In the genomic region with DNA sequence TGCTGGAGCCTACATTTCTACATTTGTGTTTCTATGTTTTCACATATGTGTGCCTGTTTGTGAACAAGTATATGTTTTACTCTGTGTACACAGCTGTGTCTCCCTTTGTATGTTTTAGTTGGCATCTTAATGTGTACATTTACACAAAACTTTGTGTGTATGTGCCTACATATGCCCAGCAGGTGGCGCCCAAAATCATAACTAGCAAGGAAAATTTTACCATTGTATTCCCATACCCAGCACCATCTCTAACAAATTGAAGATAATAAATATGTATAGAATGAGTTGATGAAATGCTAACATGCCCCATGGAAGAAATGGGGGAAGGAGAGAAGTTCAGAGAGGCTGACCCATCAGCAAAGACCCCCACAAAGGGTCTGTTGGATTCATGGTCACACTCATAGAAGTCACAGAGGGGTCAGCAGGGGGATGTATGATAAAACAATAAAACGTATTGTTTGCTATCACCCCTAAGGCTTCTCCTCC, we compare ENCODE assay signal across 8 cellular contexts. TPM values are rescaled to one million over a fixed set of nuclear protein-coding genes. Genes with fewer than 3 reads are reported as not detected.
A peak's percentile ranks its signal among the peaks of the same experiment; 100 is the strongest.
DNase-seq lines count a peak whose midpoint lies in the region; ATAC-seq and TF ChIP-seq lines count a peak whose summit lies in the region.

No MANE protein-coding gene starts in this region.

- H3K9me3 ChIP-seq in HCT116 (ENCODE audit: control insufficient read depth in 1 of 2, insufficient read depth in 1 of 2, low read depth in 1 of 2, low read length in 2 of 2) (no peaks in the 10 kb centered on the region), lower lobe of right lung (peaks cover 6% of the 10 kb centered on the region)

- RAD21 ChIA-PET in HCT116 (lab: Charles Lee; ENCODE audit: low non-redundant PET in 1 of 2, low total read pairs in 2 of 2, uncharacterized antibody in 2 of 2, unreplicated experiment in 2 of 2): interaction anchor here in 1 of 2 experiments (0.7 to 1.3 kb wide), 2 partner anchors 142 to 232 kb away, joined by 3 to 4 read pairs; no protein-coding TSS in a partner anchor

- H4K20me1 ChIP-seq in HCT116 (ENCODE audit: insufficient read depth): no peaks in the 10 kb centered on the region

- H3K4me3 Mint-ChIP-seq in activated CD4-positive, alpha-beta T cell treated with anti-CD3 and anti-CD28 coated beads for 36 hours: no peak overlapping the region
- no peak overlapping the region for H3K4me3 Mint-ChIP-seq in chondrocyte (ENCODE audit: unreplicated experiment)

- no peaks in the 10 kb centered on the region for H3K27me3 Mint-ChIP-seq in activated CD4-positive, alpha-beta T cell treated with anti-CD3 and anti-CD28 coated beads for 36 hours
- peaks cover 2% of the 10 kb centered on the region for H3K27me3 Mint-ChIP-seq in chondrocyte (ENCODE audit: low read depth)

- intact Hi-C loops in HCT116 (cut with micrococcal nuclease): loop anchor here (1.0 kb wide), 4 partner anchors 100 to 567 kb away; no protein-coding TSS in a partner anchor
- intact Hi-C loops in activated CD4-positive, alpha-beta T cell treated with anti-CD3 and anti-CD28 coated beads for 36 hours (cut with DNase I, micrococcal nuclease): loop anchor here (1.0 to 5.0 kb wide), 6 partner anchors 75 to 566 kb away; no protein-coding TSS in a partner anchor
- intact Hi-C loops in lower lobe of right lung (cut with DNase I): loop anchor here (5.0 kb wide), 1 partner anchor 141 kb away; no protein-coding TSS in a partner anchor

- peak; percentile 94 for TF ChIP-seq RAD21 in HCT116 (IDR thresholded peaks at IDR 0.05; ENCODE audit: low read depth)

- peak overlapping the region; percentile 78 for H2AFZ ChIP-seq in HCT116 (ENCODE audit: low read depth, low read length, poor library complexity, severe bottlenecking)

- ATAC-seq in HCT116 (peak; percentile 84), lower lobe of right lung (peak; percentile 34 to 64), HG03039 (IDR thresholded peaks at IDR 0.05; ENCODE audit: unreplicated experiment) (no peak)
- peak; percentile 64 for ATAC-seq in activated CD4-positive, alpha-beta T cell treated with anti-CD3 and anti-CD28 coated beads for 36 hours

- H3K27me3 ChIP-seq in BJ (ENCODE audit: control insufficient read depth, insufficient read depth, low read length) (peaks cover 1% of the 10 kb centered on the region; the same call in 1 of the 2 replicates), HCT116 (ENCODE audit: insufficient read depth, low read length) (peaks cover 19% of the 10 kb centered on the region; the same call in 1 of the 2 replicates), lower lobe of right lung (ENCODE audit: low read depth) (no peaks in the 10 kb centered on the region)

- H3K9me3 Mint-ChIP-seq in activated CD4-positive, alpha-beta T cell treated with anti-CD3 and anti-CD28 coated beads for 36 hours (ENCODE audit: low read depth): peaks cover 9% of the 10 kb centered on the region
- peaks cover 7% of the 10 kb centered on the region for H3K9me3 Mint-ChIP-seq in chondrocyte (ENCODE audit: low read depth)

- TF ChIP-seq CTCF in BJ (IDR thresholded peaks at IDR 0.05; ENCODE audit: insufficient read depth, low read depth, low read length): peak; percentile 68
- TF ChIP-seq CTCF in HCT116 (IDR thresholded peaks at IDR 0.05 in 2 of 3, conservative IDR thresholded peaks at IDR 0.05 in 1 of 3; ENCODE audit: borderline replicate concordance in 1 of 3, insufficient read depth in 1 of 3, low read depth in 2 of 3, low read length in 2 of 3): peak; percentile 71 to 96 (median 87)
- peak; percentile 95 for TF ChIP-seq CTCF in chondrocyte (IDR thresholded peaks at IDR 0.05)
- peak; percentile 77 for TF ChIP-seq CTCF in lower lobe of right lung (IDR thresholded peaks at IDR 0.05)

- DNase-seq in BJ (ENCODE audit: low read depth) (no peak), HCT116 (ENCODE audit: low read depth, low spot score) (peak; percentile 48), NCI-H446 treated with DMSO at 0.1 percent for 48 hours (lab: John Stamatoyannopoulos, UW) (peak; percentile 25), chondrocyte (ENCODE audit: low spot score) (no peak), lower lobe of right lung (peak; percentile 82)
- DNase-seq in activated CD4-positive, alpha-beta T cell treated with anti-CD3 and anti-CD28 coated beads for 36 hours: peak; percentile 86
- DNase-seq in stimulated activated CD8-positive, alpha-beta memory T cell treated with anti-CD3 and anti-CD28 coated beads, Interleukin-15, amount 100 ng/mL, for 1 hour (ENCODE audit: low read depth): peak; percentile 65

- no peaks in the 10 kb centered on the region for H3K36me3 Mint-ChIP-seq in activated CD4-positive, alpha-beta T cell treated with anti-CD3 and anti-CD28 coated beads for 36 hours (ENCODE audit: low read depth)
- no peaks in the 10 kb centered on the region for H3K36me3 Mint-ChIP-seq in chondrocyte (ENCODE audit: low read depth)

- H3K27ac ChIP-seq in HCT116 (ENCODE audit: low read depth, low read length) (no peak overlapping the region), lower lobe of right lung (no peak overlapping the region)

- no peaks in the 10 kb centered on the region for H3K9me2 ChIP-seq in HCT116 (ENCODE audit: insufficient read depth)

- no peak overlapping the region for H3K4me3 ChIP-seq in BJ (ENCODE audit: low read depth, low read length)
- H3K4me3 ChIP-seq in HCT116 (replicated peaks in 1 of 2; ENCODE audit: low read depth in 1 of 2, low read length in 2 of 2): no peak overlapping the region
- H3K4me3 ChIP-seq in lower lobe of right lung: no peak overlapping the region

- H3K79me2 ChIP-seq in HCT116 (ENCODE audit: insufficient read depth, low read length): no peaks in the 10 kb centered on the region

- no peaks in the 10 kb centered on the region for H3K36me3 ChIP-seq in BJ (ENCODE audit: control insufficient read depth, insufficient read depth, low read length)
- H3K36me3 ChIP-seq in HCT116 (ENCODE audit: control insufficient read depth in 1 of 2, insufficient read depth in 2 of 2, low read length in 2 of 2): no peaks in the 10 kb centered on the region
- no peaks in the 10 kb centered on the region for H3K36me3 ChIP-seq in lower lobe of right lung

- no peak overlapping the region for H3K4me2 ChIP-seq in HCT116 (ENCODE audit: low read length)

- peaks cover 32% of the 10 kb centered on the region for H3K4me1 Mint-ChIP-seq in activated CD4-positive, alpha-beta T cell treated with anti-CD3 and anti-CD28 coated beads for 36 hours
- peaks cover 46% of the 10 kb centered on the region for H3K4me1 Mint-ChIP-seq in chondrocyte (ENCODE audit: low read depth)

- POLR2A ChIA-PET in BJ (lab: Charles Lee): no interaction called here
- POLR2A ChIA-PET in HCT116 (lab: Charles Lee): no interaction called here
- POLR2A ChIA-PET in activated CD4-positive, alpha-beta T cell treated with anti-CD3 and anti-CD28 coated beads for 36 hours (lab: Charles Lee): interaction anchor here (0.6 kb wide), 1 partner anchor 323 kb away, joined by 3 read pairs; no protein-coding TSS in a partner anchor

- no TSS peak for BruUV-seq in HCT116 (replicated peaks; lab: Mats Ljungman, UMichigan)

- no peak overlapping the region for H3K27ac Mint-ChIP-seq in activated CD4-positive, alpha-beta T cell treated with anti-CD3 and anti-CD28 coated beads for 36 hours
- H3K27ac Mint-ChIP-seq in chondrocyte (ENCODE audit: unreplicated experiment): no peak overlapping the region

- no peak overlapping the region for H3K9ac ChIP-seq in HCT116 (ENCODE audit: low read length)

- no peak for TF ChIP-seq POLR2A in HCT116 (IDR thresholded peaks at IDR 0.05; ENCODE audit: borderline replicate concordance, extremely low read depth, insufficient read depth, insufficient read length)

- CTCF ChIA-PET in BJ (lab: Yijun Ruan, JAX) (interaction anchor here (0.7 to 6.4 kb wide), 29 partner anchors 10 to 312 kb away, joined by 3 to 103 read pairs (median 5); partner anchors contain the start of gene COX7A2L), HCT116 (lab: Charles Lee) (interaction anchor here (0.8 to 4.7 kb wide), 10 partner anchors 9 to 243 kb away, joined by 3 to 54 read pairs (median 6); no protein-coding TSS in a partner anchor)
- CTCF ChIA-PET in activated CD4-positive, alpha-beta T cell treated with anti-CD3 and anti-CD28 coated beads for 36 hours (lab: Charles Lee): interaction anchor here (0.5 to 4.7 kb wide), 43 partner anchors 8 to 267 kb away, joined by 3 to 64 read pairs (median 4); no protein-coding TSS in a partner anchor

- H3K4me1 ChIP-seq in HCT116 (ENCODE audit: control insufficient read depth in 1 of 2, insufficient read depth in 2 of 2, low read length in 2 of 2) (no peaks in the 10 kb centered on the region), lower lobe of right lung (peaks cover 55% of the 10 kb centered on the region)

TF ChIP-seq in HCT116, 20 proteins besides CTCF, POLR2A, EP300 and RAD21 (continues in another document):
- TF ChIP-seq REST (IDR thresholded peaks at IDR 0.05; ENCODE audit: low read depth) (no peak), JUND (IDR thresholded peaks at IDR 0.05) (no peak), ZNF274 (IDR thresholded peaks at IDR 0.05; ENCODE audit: low read depth, low read length) (no peak)

RNA-seq across cellular contexts. Expression of gene PKDCC, which starts 48.1 kb away (rescaled TPM):
- polyA plus RNA-seq in BJ (2011; rRNA removed): 3.0 and 6.6 TPM in 2 replicates
- 4.9 and 7.2 TPM in 2 replicates for polyA minus RNA-seq in BJ (2011; rRNA and poly(A)+ RNA removed)
- total RNA-seq in HCT116 (2021; ENCODE audit: unreplicated experiment) (0.84 TPM), chondrocyte (83.1 to 164 TPM (median 155 TPM) in 3 replicates), lower lobe of right lung (65.8 TPM)
- 0.09 and 0.27 TPM in 2 replicates for polyA plus RNA-seq in HCT116 (2012)
- not detected for total RNA-seq in activated CD4-positive, alpha-beta T cell treated with anti-CD3 and anti-CD28 coated beads for 36 hours

Comparison
In these comparisons a context has a peak if more than half of its experiments do, and no peak if none do; other contexts are left out.
1. DNase-seq: peak in HCT116 (single experiment), NCI-H446 treated with DMSO at 0.1 percent for 48 hours (single experiment), activated CD4-positive, alpha-beta T cell treated with anti-CD3 and anti-CD28 coated beads for 36 hours (single experiment), lower lobe of right lung (single experiment) and stimulated activated CD8-positive, alpha-beta memory T cell treated with anti-CD3 and anti-CD28 coated beads, Interleukin-15, amount 100 ng/mL, for 1 hour (single experiment); none in BJ (single experiment) and chondrocyte (single experiment).
2. RNA of gene PKDCC, which starts 48.1 kb away (total RNA-seq): 83.1 to 164 TPM in chondrocyte and 65.8 TPM in lower lobe of right lung (single experiment); 0.84 TPM in HCT116 (single experiment) and not detected in activated CD4-positive, alpha-beta T cell treated with anti-CD3 and anti-CD28 coated beads for 36 hours; every median in the first group is over 10 times any median in the second.
3. Peak in every context shown above with its lines, with median percentiles within 50 percentile points of each other: CTCF ChIP-seq.